In genomic region chr7:22248111-22248809, GRCh38 we compare ENCODE assay signal across 13 cellular contexts.
"Had no signal": no experiment of that assay in that cellular context is flagged by ENCODE, and none has a peak within 500 bp of the region (broad histone marks: within the 10 kb centered on the region; RNA-seq: fewer than 3 reads in every experiment).

No MANE protein-coding gene starts in this region.

- ATAC-seq: lower lobe of right lung had no signal

- H3K4me3 ChIP-seq: heart right ventricle, lower lobe of right lung, sigmoid colon, thyroid gland had no signal

- H3K9me3 ChIP-seq: lower lobe of right lung, thyroid gland had no signal

- H3K36me3 ChIP-seq: brain microvascular endothelial cell, heart right ventricle, lower lobe of right lung, sigmoid colon, thyroid gland had no signal

- H3K4me1 ChIP-seq: sigmoid colon, thyroid gland had no signal

- DNase-seq: activated CD4-positive, alpha-beta T cell treated with anti-CD3 and anti-CD28 coated beads, Interleukin-2, amount 50 U/mL, for 1 hour; anterior cingulate cortex; brain microvascular endothelial cell; cortex of kidney; effector CD4-positive, alpha-beta T cell; heart right ventricle; lower lobe of right lung; sigmoid colon; stimulated activated CD4-positive, alpha-beta T cell treated with anti-CD3 and anti-CD28 coated beads, Interleukin-12 subunit alpha, Interleukin-12 subunit beta, amount 100 ng/mL, for 4 hours; stimulated activated CD4-positive, alpha-beta T cell treated with anti-CD3 and anti-CD28 coated beads, Interleukin-2, amount 100 ng/mL, for 24 hours; thyroid gland had no signal

- FAIRE-seq: frontal cortex, TTC549 had no signal

- H3K27ac ChIP-seq: brain microvascular endothelial cell, lower lobe of right lung, sigmoid colon, thyroid gland had no signal

- H3K27me3 ChIP-seq: brain microvascular endothelial cell, heart right ventricle, sigmoid colon, thyroid gland had no signal
